In genomic region chr11:68340003-68340767, GRCh38 we compare ENCODE assay signal across 1 cellular context.
TF ChIP-seq lines count a peak whose summit lies in the region.

No MANE protein-coding gene starts in this region.

TF ChIP-seq in HCT116, 20 proteins besides CTCF, POLR2A, EP300 and RAD21 (continued from another document):
- TF ChIP-seq SIN3A (IDR thresholded peaks at IDR 0.05; ENCODE audit: low read depth) (no peak), ZBTB33 (IDR thresholded peaks at IDR 0.05; ENCODE audit: extremely low read depth, insufficient replicate concordance, low read length) (no peak), ELF1 (IDR thresholded peaks at IDR 0.05; ENCODE audit: borderline replicate concordance, low read depth) (no peak), MAX (IDR thresholded peaks at IDR 0.05) (no peak), POLR2AphosphoS5 (IDR thresholded peaks at IDR 0.05; ENCODE audit: low read depth, low read length) (no peak), SRF (IDR thresholded peaks at IDR 0.05; ENCODE audit: low read depth) (no peak), FOSL1 (IDR thresholded peaks at IDR 0.05; ENCODE audit: low read depth) (no peak), ATF3 (IDR thresholded peaks at IDR 0.05) (no peak), TCF7L2 (IDR thresholded peaks at IDR 0.05; ENCODE audit: borderline replicate concordance, extremely low read depth, insufficient read depth, insufficient read length) (no peak), SP1 (IDR thresholded peaks at IDR 0.05; ENCODE audit: low read depth) (no peak)
